In genomic region chr1:21262282-21263051, GRCh38 we compare ENCODE assay signal across 8 cellular contexts. TPM values are rescaled to one million over a fixed set of nuclear protein-coding genes. Genes with fewer than 3 reads are reported as not detected.
DNase-seq lines count a peak whose midpoint lies in the region; ATAC-seq, FAIRE-seq and TF ChIP-seq lines count a peak whose summit lies in the region.

No MANE protein-coding gene starts in this region.

- peak overlapping the region; percentile 66 for H3K27ac ChIP-seq in BLaER1
- peak overlapping the region; percentile 88 for H3K27ac ChIP-seq in caudate nucleus (ENCODE audit: low read depth, low read length)
- peak overlapping the region; percentile 36 for H3K27ac ChIP-seq in HepG2 (ENCODE audit: extremely low read length, insufficient read depth, low read length)
- peak overlapping the region; percentile 90 for H3K27ac ChIP-seq in subcutaneous abdominal adipose tissue (ENCODE audit: low read depth, low read length)

- peaks cover 6% of the 10 kb centered on the region; the same call in 1 of the 2 replicates for H3K9me3 ChIP-seq in BLaER1
- H3K9me3 ChIP-seq in HepG2 (ENCODE audit: low read length) = no peaks in the 10 kb centered on the region
- no peaks in the 10 kb centered on the region for H3K9me3 ChIP-seq in subcutaneous abdominal adipose tissue (ENCODE audit: control insufficient read depth in 5 of 5, low read length in 5 of 5)

- peak; percentile 50 for DNase-seq in MV-4-11 (lab: John Stamatoyannopoulos, UW)
- DNase-seq in caudate nucleus (lab: John Stamatoyannopoulos, UW) = peak in 27 of 61 donors; percentile 13 to 67 (median 31)
- peak; percentile 45 for DNase-seq in HepG2 (ENCODE audit: low spot score)
- DNase-seq in NCI-H2196 treated with DMSO at 0.1 percent for 48 hours (lab: John Stamatoyannopoulos, UW; ENCODE audit: unreplicated experiment) = no peak

- TF ChIP-seq POLR2A in HepG2 (IDR thresholded peaks at IDR 0.05; ENCODE audit: insufficient read depth in 1 of 2, low read depth in 2 of 2, low read length in 2 of 2) = no peak

- H3K36me3 ChIP-seq in BLaER1 (0 out of 2 replicates have a peak, but pooled peaks cover 7% of the 10 kb centered on the region), HepG2 (replicated peaks in 1 of 2; ENCODE audit: control insufficient read depth in 1 of 2, insufficient read depth in 2 of 2, low read length in 2 of 2) (peaks cover 0 to 9% of the 10 kb centered on the region in 2 experiments; a peak in 1 of 5 replicates), subcutaneous abdominal adipose tissue (ENCODE audit: control insufficient read depth in 5 of 5, insufficient read depth in 5 of 5, low read length in 5 of 5) (peaks cover 0 to 63% (median 47%) of the 10 kb centered on the region in 5 donors)

- no peak overlapping the region for H3K4me3 ChIP-seq in BLaER1
- H3K4me3 ChIP-seq in HepG2 (replicated peaks in 1 of 3; ENCODE audit: insufficient read depth in 1 of 3, low read depth in 2 of 3, low read length in 3 of 3) = no peak overlapping the region; a peak in 1 of 6 replicates
- H3K4me3 ChIP-seq in subcutaneous abdominal adipose tissue (ENCODE audit: low read depth in 1 of 5, low read length in 5 of 5) = peak overlapping the region in 4 of 5 donors; percentile 13 to 44 (median 32)

- CTCF ChIA-PET in HepG2 (lab: Yijun Ruan, JAX; ENCODE audit: low intra/inter-chr PET ratio, low total read pairs) = no interaction called here

- H3K9ac ChIP-seq in BLaER1 (peak overlapping the region; percentile 44; the same call in 1 of the 2 replicates), HepG2 (ENCODE audit: insufficient read depth, low read depth, low read length) (no peak overlapping the region), subcutaneous abdominal adipose tissue (ENCODE audit: low read length in 5 of 5) (peak overlapping the region; percentile 34 to 77 (median 64))

- peaks cover 36% of the 10 kb centered on the region for H3K4me1 ChIP-seq in BLaER1
- peaks cover 53% of the 10 kb centered on the region for H3K4me1 ChIP-seq in HepG2 (ENCODE audit: insufficient read depth, low read length)
- peaks cover 20 to 60% (median 33%) of the 10 kb centered on the region in 5 donors for H3K4me1 ChIP-seq in subcutaneous abdominal adipose tissue (ENCODE audit: control insufficient read depth in 5 of 5, insufficient read depth in 5 of 5, low read length in 5 of 5)

- peak overlapping the region; percentile 85 for H3K4me2 ChIP-seq in BLaER1
- H3K4me2 ChIP-seq in HepG2 (ENCODE audit: low read depth, low read length) = peak overlapping the region; percentile 37

- no peak overlapping the region for H2AFZ ChIP-seq in HepG2 (ENCODE audit: low read length)

- in situ Hi-C loops in HepG2 (cut with HindIII; ENCODE audit: extremely low pct_ligation_motif_present, low pct_unique_long_range_greater_than_20kb) = no loop called here

- POLR2A ChIA-PET in HepG2 (lab: Yijun Ruan, JAX) = interaction anchor here (0.6 to 1.5 kb wide), 6 partner anchors 11 to 1717 kb away, joined by 3 to 5 read pairs (median 4); no protein-coding TSS in a partner anchor

- no peak for FAIRE-seq in HepG2 (lab: Jason Lieb, UNC)

- 39% methylated on average over 17 of the region's 23 CpGs for WGBS in HepG2 (ENCODE audit: low lambda C conversion rate)

- no peaks in the 10 kb centered on the region for H3K27me3 ChIP-seq in BLaER1
- H3K27me3 ChIP-seq in HepG2 (ENCODE audit: control insufficient read depth in 1 of 2, insufficient read depth in 2 of 2, low read length in 2 of 2) = no peaks in the 10 kb centered on the region
- H3K27me3 ChIP-seq in subcutaneous abdominal adipose tissue (ENCODE audit: control insufficient read depth in 5 of 5, insufficient read depth in 4 of 5, low read length in 5 of 5) = no peaks in the 10 kb centered on the region

- H4K20me1 ChIP-seq in BLaER1 (no peaks in the 10 kb centered on the region), HepG2 (ENCODE audit: insufficient read depth, low read length) (no peaks in the 10 kb centered on the region)

- TF ChIP-seq CTCF in HepG2 (CRISPR knock-in tag; IDR thresholded peaks at IDR 0.05) = no peak

- TF ChIP-seq EP300 in HepG2 (IDR thresholded peaks at IDR 0.05; ENCODE audit: low read depth in 2 of 2, low read length in 2 of 2) (no peak), HepG2 (CRISPR knock-in tag; IDR thresholded peaks at IDR 0.05; ENCODE audit: borderline replicate concordance) (no peak; the same call in 1 of the 2 replicates)

- no TSS peak for BruUV-seq in HepG2 (replicated peaks; lab: Mats Ljungman, UMichigan)

- H3K79me2 ChIP-seq in HepG2 (ENCODE audit: insufficient read depth, low read length) = no peaks in the 10 kb centered on the region

- no peak for TF ChIP-seq RAD21 in HepG2 (CRISPR knock-in tag; IDR thresholded peaks at IDR 0.05)

- intact Hi-C loops in HepG2 (cut with micrococcal nuclease; ENCODE audit: unreplicated experiment) = no loop called here

- ATAC-seq in HepG2 (peak; percentile 47), GM21367 (IDR thresholded peaks at IDR 0.05; ENCODE audit: unreplicated experiment) (no peak), HG02870 (IDR thresholded peaks at IDR 0.05; ENCODE audit: unreplicated experiment) (no peak)

TF ChIP-seq in HepG2, 621 proteins besides CTCF, POLR2A, EP300 and RAD21 (continues in another document):
- no peak for TF ChIP-seq ATF2 (CRISPR knock-in tag; IDR thresholded peaks at IDR 0.05)
- no peak for TF ChIP-seq ZKSCAN8 (CRISPR knock-in tag; IDR thresholded peaks at IDR 0.05; ENCODE audit: borderline replicate concordance)
- TF ChIP-seq, protein P1, sequence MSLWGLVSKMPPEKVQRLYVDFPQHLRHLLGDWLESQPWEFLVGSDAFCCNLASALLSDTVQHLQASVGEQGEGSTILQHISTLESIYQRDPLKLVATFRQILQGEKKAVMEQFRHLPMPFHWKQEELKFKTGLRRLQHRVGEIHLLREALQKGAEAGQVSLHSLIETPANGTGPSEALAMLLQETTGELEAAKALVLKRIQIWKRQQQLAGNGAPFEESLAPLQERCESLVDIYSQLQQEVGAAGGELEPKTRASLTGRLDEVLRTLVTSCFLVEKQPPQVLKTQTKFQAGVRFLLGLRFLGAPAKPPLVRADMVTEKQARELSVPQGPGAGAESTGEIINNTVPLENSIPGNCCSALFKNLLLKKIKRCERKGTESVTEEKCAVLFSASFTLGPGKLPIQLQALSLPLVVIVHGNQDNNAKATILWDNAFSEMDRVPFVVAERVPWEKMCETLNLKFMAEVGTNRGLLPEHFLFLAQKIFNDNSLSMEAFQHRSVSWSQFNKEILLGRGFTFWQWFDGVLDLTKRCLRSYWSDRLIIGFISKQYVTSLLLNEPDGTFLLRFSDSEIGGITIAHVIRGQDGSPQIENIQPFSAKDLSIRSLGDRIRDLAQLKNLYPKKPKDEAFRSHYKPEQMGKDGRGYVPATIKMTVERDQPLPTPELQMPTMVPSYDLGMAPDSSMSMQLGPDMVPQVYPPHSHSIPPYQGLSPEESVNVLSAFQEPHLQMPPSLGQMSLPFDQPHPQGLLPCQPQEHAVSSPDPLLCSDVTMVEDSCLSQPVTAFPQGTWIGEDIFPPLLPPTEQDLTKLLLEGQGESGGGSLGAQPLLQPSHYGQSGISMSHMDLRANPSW (CRISPR knock-in tag; IDR thresholded peaks at IDR 0.05; ENCODE audit: borderline replicate concordance) = no peak
- TF ChIP-seq, protein P2, sequence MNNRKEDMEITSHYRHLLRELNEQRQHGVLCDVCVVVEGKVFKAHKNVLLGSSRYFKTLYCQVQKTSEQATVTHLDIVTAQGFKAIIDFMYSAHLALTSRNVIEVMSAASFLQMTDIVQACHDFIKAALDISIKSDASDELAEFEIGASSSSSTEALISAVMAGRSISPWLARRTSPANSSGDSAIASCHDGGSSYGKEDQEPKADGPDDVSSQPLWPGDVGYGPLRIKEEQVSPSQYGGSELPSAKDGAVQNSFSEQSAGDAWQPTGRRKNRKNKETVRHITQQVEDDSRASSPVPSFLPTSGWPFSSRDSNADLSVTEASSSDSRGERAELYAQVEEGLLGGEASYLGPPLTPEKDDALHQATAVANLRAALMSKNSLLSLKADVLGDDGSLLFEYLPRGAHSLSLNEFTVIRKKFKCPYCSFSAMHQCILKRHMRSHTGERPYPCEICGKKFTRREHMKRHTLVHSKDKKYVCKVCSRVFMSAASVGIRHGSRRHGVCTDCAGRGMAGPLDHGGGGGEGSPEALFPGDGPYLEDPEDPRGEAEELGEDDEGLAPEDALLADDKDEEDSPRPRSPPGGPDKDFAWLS (CRISPR knock-in tag; IDR thresholded peaks at IDR 0.05; ENCODE audit: borderline replicate concordance) = no peak

RNA-seq across cellular contexts. Expression of gene ECE1, which starts 27.8 kb away (rescaled TPM):
- total RNA-seq in HepG2 (2016; rRNA removed; fragmentation: Illumina TruSeq; extraction: Trizol) = 11.1 and 21.2 TPM in 2 replicates
- total RNA-seq in HepG2 (2016; cell fraction: cytosol; rRNA removed; fragmentation: Illumina TruSeq; extraction: Trizol; ENCODE audit: low read depth) = 3.1 and 4.6 TPM in 2 replicates
- total RNA-seq in HepG2 (2016; cell fraction: insoluble cytoplasmic fraction; rRNA removed; fragmentation: Illumina TruSeq; extraction: Trizol) = 8.0 and 21.1 TPM in 2 replicates
- total RNA-seq in HepG2 (2016; cell fraction: membrane; rRNA removed; fragmentation: Illumina TruSeq; extraction: Trizol) = 5.2 and 6.6 TPM in 2 replicates
- total RNA-seq in HepG2 (2016; cell fraction: nucleus; rRNA removed; fragmentation: Illumina TruSeq; extraction: Trizol) = 18.9 and 25.8 TPM in 2 replicates
- polyA plus RNA-seq in HepG2 (2011; rRNA removed) = 13.5 and 17.0 TPM in 2 replicates
- polyA plus RNA-seq in HepG2 (2011; cell fraction: cytosol; rRNA removed) = 7.9 and 8.8 TPM in 2 replicates
- polyA plus RNA-seq in HepG2 (2011; cell fraction: nucleus; rRNA removed) = 20.3 and 20.8 TPM in 2 replicates
- polyA plus RNA-seq in HepG2 (2012) = 23.5 and 24.3 TPM in 2 replicates
- 1.8 TPM in 2 replicates for polyA plus RNA-seq in HepG2 (2016; cell fraction: cytosol; fragmentation: Illumina TruSeq; extraction: Trizol; ENCODE audit: low read depth)
- 8.3 and 10.9 TPM in 2 replicates for polyA plus RNA-seq in HepG2 (2016; cell fraction: insoluble cytoplasmic fraction; fragmentation: Illumina TruSeq; extraction: Trizol; ENCODE audit: low read depth)
- 2.8 and 3.4 TPM in 2 replicates for polyA plus RNA-seq in HepG2 (2016; cell fraction: membrane; fragmentation: Illumina TruSeq; extraction: Trizol; ENCODE audit: low read depth)
- polyA plus RNA-seq in HepG2 (2016; cell fraction: nucleus; fragmentation: Illumina TruSeq; extraction: Trizol; ENCODE audit: insufficient read depth, low read depth) = 36.4 and 38.3 TPM in 2 replicates
- 34.0 and 41.6 TPM in 2 replicates for polyA minus RNA-seq in HepG2 (2011; rRNA and poly(A)+ RNA removed; ENCODE audit: low replicate concordance)
- 9.9 and 11.8 TPM in 2 replicates for polyA minus RNA-seq in HepG2 (2011; cell fraction: cytosol; rRNA and poly(A)+ RNA removed)
- 11.3 and 11.4 TPM in 2 replicates for polyA minus RNA-seq in HepG2 (2011; cell fraction: nucleus; rRNA and poly(A)+ RNA removed)

Comparison
In these comparisons a context has a peak if more than half of its experiments do, and no peak if none do; other contexts are left out.
1. H3K27ac ChIP-seq: peak in every context shown above with its lines; median percentile 90 in subcutaneous abdominal adipose tissue; 88 in caudate nucleus; 66 in BLaER1; 36 in HepG2.
2. H3K4me3 ChIP-seq: peak in subcutaneous abdominal adipose tissue (4 of 5); none in BLaER1 (single experiment) and HepG2 (0 of 3).